Comparison of ENCODE assay signal across 1 cellular context in genomic region chr7:44606341-44607140, GRCh38.
A peak's percentile ranks its signal among the peaks of the same experiment; 100 is the strongest.
TF ChIP-seq lines count a peak whose summit lies in the region.

OGDH (plus strand) TSS chr7:44606627; CDS start chr7:44624344, 17,717 bp downstream.

TF ChIP-seq in K562, 482 proteins besides CTCF, POLR2A, EP300 and RAD21 (continued from another document and continues in another):
- TF ChIP-seq HES1 (IDR thresholded peaks at IDR 0.05; ENCODE audit: low read depth) (no peak), ZBTB7A (IDR thresholded peaks at IDR 0.05; ENCODE audit: borderline replicate concordance, control insufficient read depth, low read depth, low read length) (peak; percentile 74; the same call in 1 of the 2 replicates), TAF1 (IDR thresholded peaks at IDR 0.05; ENCODE audit: control insufficient read depth, extremely low read depth, insufficient read depth, low read length, severe bottlenecking) (peak; percentile 77), ZNF551 (CRISPR knock-in tag; IDR thresholded peaks at IDR 0.05) (no peak), ZNF76 (CRISPR knock-in tag; IDR thresholded peaks at IDR 0.05; ENCODE audit: borderline replicate concordance) (no peak), RFX7 (CRISPR knock-in tag; IDR thresholded peaks at IDR 0.05) (no peak), ETS2 (tag; IDR thresholded peaks at IDR 0.05; ENCODE audit: borderline replicate concordance, poor library complexity, severe bottlenecking) (no peak), BRD4 (IDR thresholded peaks at IDR 0.05) (no peak), ZBTB8A (IDR thresholded peaks at IDR 0.05; ENCODE audit: partially characterized antibody) (no peak), ZFP91 (CRISPR knock-in tag; IDR thresholded peaks at IDR 0.05) (no peak), SOX6 (IDR thresholded peaks at IDR 0.05) (no peak), TEAD4 (IDR thresholded peaks at IDR 0.05; ENCODE audit: low read length) (peak; percentile 42; the same call in 1 of the 2 replicates), TEAD4 (CRISPR knock-in tag; IDR thresholded peaks at IDR 0.05; ENCODE audit: borderline replicate concordance) (no peak), ZBTB12 (CRISPR knock-in tag; IDR thresholded peaks at IDR 0.05) (peak; percentile 97), ARNT (IDR thresholded peaks at IDR 0.05) (peak in 1 of 2 experiments; percentile 48; a peak in 1 of 4 replicates), ZNF239 (CRISPR knock-in tag; IDR thresholded peaks at IDR 0.05) (no peak), CREB1 (IDR thresholded peaks at IDR 0.05) (peak; percentile 98), CREB1 (CRISPR knock-in tag; IDR thresholded peaks at IDR 0.05) (peak; percentile 99), ZNF644 (tag; IDR thresholded peaks at IDR 0.05; ENCODE audit: low read depth) (no peak), ZNF398 (CRISPR knock-in tag; IDR thresholded peaks at IDR 0.05) (no peak), PCBP1 (IDR thresholded peaks at IDR 0.05; ENCODE audit: low read depth, low read length, poor library complexity, severe bottlenecking) (peak; percentile 54), BCLAF1 (IDR thresholded peaks at IDR 0.05; ENCODE audit: borderline replicate concordance in 1 of 2, control insufficient read depth in 1 of 2, low read depth in 2 of 2, low read length in 1 of 2) (no peak), ILK (tag; IDR thresholded peaks at IDR 0.05; ENCODE audit: borderline replicate concordance, low read depth) (no peak), CREM (IDR thresholded peaks at IDR 0.05; ENCODE audit: low read depth) (peak; percentile 99), ASH1L (IDR thresholded peaks at IDR 0.05; ENCODE audit: borderline replicate concordance, low read depth, partially characterized antibody) (peak; percentile 88), TEAD1 (CRISPR knock-in tag; IDR thresholded peaks at IDR 0.05) (peak; percentile 22 to 62; a peak in 2 of 4 replicates), CAMTA2 (CRISPR knock-in tag; conservative IDR thresholded peaks at IDR 0.05) (no peak), KAT2B (IDR thresholded peaks at IDR 0.05; ENCODE audit: low read depth, low read length) (no peak), ZNF253 (CRISPR knock-in tag; conservative IDR thresholded peaks at IDR 0.05) (no peak), CHD1 (IDR thresholded peaks at IDR 0.05; ENCODE audit: low read length) (no peak), ELF2 (CRISPR knock-in tag; IDR thresholded peaks at IDR 0.05) (0 out of 2 replicates have a peak, but pooled peaks have one; percentile 37), CBX2 (IDR thresholded peaks at IDR 0.05; ENCODE audit: insufficient read depth, low read length, poor library complexity, severe bottlenecking) (no peak), GABPB1 (CRISPR knock-in tag; IDR thresholded peaks at IDR 0.05) (peak; percentile 73), MXI1 (IDR thresholded peaks at IDR 0.05; ENCODE audit: low read depth, low read length) (no peak), CUX1 (CRISPR knock-in tag; IDR thresholded peaks at IDR 0.05) (no peak), HNRNPL (IDR thresholded peaks at IDR 0.05; ENCODE audit: low read depth, low read length) (peak; percentile 43; the same call in 1 of the 2 replicates), HNRNPUL1 (IDR thresholded peaks at IDR 0.05; ENCODE audit: low read length) (no peak), ZNF263 (CRISPR knock-in tag; IDR thresholded peaks at IDR 0.05; ENCODE audit: borderline replicate concordance) (no peak; the same call in 1 of the 2 replicates), ZSCAN29 (IDR thresholded peaks at IDR 0.05) (no peak), ELK3 (CRISPR knock-in tag; IDR thresholded peaks at IDR 0.05) (no peak), E2F5 (CRISPR knock-in tag; IDR thresholded peaks at IDR 0.05) (no peak), NFRKB (IDR thresholded peaks at IDR 0.05; ENCODE audit: low read depth) (no peak), PHTF2 (CRISPR knock-in tag; IDR thresholded peaks at IDR 0.05) (no peak), MNT (conservative IDR thresholded peaks at IDR 0.05) (peak; percentile 62 to 84; a peak in 3 of 4 replicates), ZBTB33 (CRISPR knock-in tag; IDR thresholded peaks at IDR 0.05) (no peak), FOXK1 (CRISPR knock-in tag; IDR thresholded peaks at IDR 0.05; ENCODE audit: borderline replicate concordance) (no peak), ARID2 (IDR thresholded peaks at IDR 0.05) (no peak)
